Comparison of ENCODE assay signal across 8 cellular contexts in the genomic region with DNA sequence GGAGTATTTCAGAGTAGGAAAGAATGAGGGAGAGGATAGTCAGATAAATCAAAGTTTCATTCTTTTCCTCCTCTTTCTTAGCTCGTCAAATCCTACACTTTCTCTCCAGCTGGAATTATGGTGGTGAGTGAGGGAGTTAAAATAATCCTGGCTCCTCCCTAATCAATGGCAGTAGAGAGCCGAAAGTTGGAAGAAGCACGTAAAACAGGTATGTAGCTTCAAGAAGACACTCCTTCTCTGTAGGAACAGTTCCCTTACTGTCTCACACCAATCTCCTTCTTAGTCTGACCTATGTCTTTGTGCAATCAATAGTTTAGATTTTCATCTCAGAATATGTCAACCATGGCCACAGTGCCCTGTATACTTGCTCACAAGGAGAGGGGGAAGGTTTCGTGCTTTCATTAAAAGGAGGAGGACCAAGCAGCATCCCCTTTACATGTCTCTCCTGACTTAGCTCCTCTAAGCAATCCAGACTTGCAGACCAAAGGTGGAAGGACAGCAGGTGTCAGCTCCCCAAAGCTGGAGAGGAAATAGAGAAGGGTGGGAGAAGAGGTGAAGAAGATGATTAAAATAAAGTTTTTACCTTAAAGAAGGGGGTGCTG. TPM values are rescaled to one million over a fixed set of nuclear protein-coding genes. Genes with fewer than 3 reads are reported as not detected.
DNase-seq lines count a peak whose midpoint lies in the region; ATAC-seq and TF ChIP-seq lines count a peak whose summit lies in the region.

No MANE protein-coding gene starts in this region.

- peak overlapping the region; percentile 95 for H3K27ac Mint-ChIP-seq in stimulated activated naive CD8-positive, alpha-beta T cell treated with anti-CD3 and anti-CD28 coated beads, Interleukin-15, Interleukin-2, amounts not matched to agents 100 ng/mL and 50 ng/mL, for 24 hours

- no peak overlapping the region for H3K23ac ChIP-seq in mesendoderm (ENCODE audit: low read length)

- H3K4me1 Mint-ChIP-seq in stimulated activated naive CD8-positive, alpha-beta T cell treated with anti-CD3 and anti-CD28 coated beads, Interleukin-15, Interleukin-2, amounts not matched to agents 100 ng/mL and 50 ng/mL, for 24 hours (ENCODE audit: low read depth): peaks cover 84% of the 10 kb centered on the region

- H3K4me3 Mint-ChIP-seq in stimulated activated naive CD8-positive, alpha-beta T cell treated with anti-CD3 and anti-CD28 coated beads, Interleukin-15, Interleukin-2, amounts not matched to agents 100 ng/mL and 50 ng/mL, for 24 hours: peak overlapping the region; percentile 98

- H3K27ac ChIP-seq in body of pancreas (peak overlapping the region; percentile 7 to 94 (median 86)), mesendoderm (ENCODE audit: low read depth, low read length) (no peak overlapping the region), aorta (ENCODE audit: low read depth in 1 of 2, low read length in 2 of 2) (peak overlapping the region in 1 of 2 donors; percentile 29)

- ATAC-seq in stimulated activated naive CD8-positive, alpha-beta T cell treated with anti-CD3 and anti-CD28 coated beads, Interleukin-15, Interleukin-2, amounts not matched to agents 100 U/mL and 50 U/mL, for 24 hours: no peak
- ATAC-seq in body of pancreas: no peak
- ATAC-seq in aorta (ENCODE audit: low FRiP score): no peak
- no peak for ATAC-seq in HG03159 (IDR thresholded peaks at IDR 0.05; ENCODE audit: unreplicated experiment)

- no peak overlapping the region for H3K4ac ChIP-seq in mesendoderm (ENCODE audit: low read depth, low read length)

- H3K4me3 ChIP-seq in body of pancreas: peak overlapping the region; percentile 54 to 59
- no peak overlapping the region for H3K4me3 ChIP-seq in mesendoderm (ENCODE audit: low read length)
- H3K4me3 ChIP-seq in aorta (ENCODE audit: low read length in 2 of 2): peak overlapping the region; percentile 78 to 88

- intact Hi-C loops in body of pancreas (cut with DNase I): no loop called here
- intact Hi-C loops in aorta (cut with DNase I): loop anchor here in 1 of 2 donors (5.0 kb wide), 2 partner anchors 34 to 51 kb away; a partner anchor contains a TSS

- H3K4me2 ChIP-seq in mesendoderm (ENCODE audit: low read length): peak overlapping the region; percentile 68

- H3K9me3 ChIP-seq in body of pancreas (no peaks in the 10 kb centered on the region), aorta (ENCODE audit: control insufficient read depth, low read length) (no peaks in the 10 kb centered on the region)

- peak overlapping the region; percentile 87 for H3K56ac ChIP-seq in mesendoderm (ENCODE audit: low read length)

- H4K8ac ChIP-seq in mesendoderm (ENCODE audit: low read depth, low read length): no peak overlapping the region

- no peaks in the 10 kb centered on the region for H3K79me2 ChIP-seq in mesendoderm (ENCODE audit: control insufficient read depth, insufficient read depth, low read length)

- H3K79me1 ChIP-seq in mesendoderm (ENCODE audit: low read length): peaks cover 2% of the 10 kb centered on the region

- 3 to 4% methylated on average over 4 of the region's 4 CpGs for WGBS in body of pancreas, 2 donors
- WGBS in mesendoderm (ENCODE audit: extremely low coverage, insufficient coverage, low lambda C conversion rate): no CpG with 5 or more reads among the region's 4 CpGs
- WGBS in aorta, 2 donors: 1% methylated on average over 4 of the region's 4 CpGs

- H2BK120ac ChIP-seq in mesendoderm (ENCODE audit: low read depth, low read length): no peak overlapping the region

- H3K18ac ChIP-seq in mesendoderm (ENCODE audit: low read length): no peak overlapping the region

- H2BK5ac ChIP-seq in mesendoderm (ENCODE audit: low read length): no peak overlapping the region

- H3K36me3 ChIP-seq in body of pancreas (replicated peaks in 1 of 2; ENCODE audit: insufficient read depth in 1 of 2, low read depth in 2 of 2) (no peaks in the 10 kb centered on the region), mesendoderm (ENCODE audit: control insufficient read depth, insufficient read depth, low read length) (no peaks in the 10 kb centered on the region), aorta (ENCODE audit: control insufficient read depth in 1 of 2, insufficient read depth in 2 of 2, low read length in 1 of 2) (no peaks in the 10 kb centered on the region)

- peak overlapping the region; percentile 39 for H4K5ac ChIP-seq in mesendoderm (ENCODE audit: low read length)

- H3K4me1 ChIP-seq in body of pancreas (peaks cover 66% of the 10 kb centered on the region), mesendoderm (ENCODE audit: control insufficient read depth, low read depth, low read length) (peaks cover 7% of the 10 kb centered on the region), aorta (ENCODE audit: control insufficient read depth in 1 of 2, insufficient read depth in 2 of 2, low read length in 2 of 2) (peaks cover 0 to 2% of the 10 kb centered on the region in 2 donors)

- no peak for TF ChIP-seq CTCF in body of pancreas (IDR thresholded peaks at IDR 0.05)

- H2AK5ac ChIP-seq in mesendoderm (ENCODE audit: low read length): no peak overlapping the region

- H3K9ac ChIP-seq in mesendoderm (ENCODE audit: low read length): peak overlapping the region; percentile 69

- H3K27me3 Mint-ChIP-seq in stimulated activated naive CD8-positive, alpha-beta T cell treated with anti-CD3 and anti-CD28 coated beads, Interleukin-15, Interleukin-2, amounts not matched to agents 100 ng/mL and 50 ng/mL, for 24 hours: no peaks in the 10 kb centered on the region

- no peak overlapping the region for H2BK15ac ChIP-seq in mesendoderm (replicated peaks; ENCODE audit: low read depth)

- no peaks in the 10 kb centered on the region for H3K9me3 Mint-ChIP-seq in stimulated activated naive CD8-positive, alpha-beta T cell treated with anti-CD3 and anti-CD28 coated beads, Interleukin-15, Interleukin-2, amounts not matched to agents 100 ng/mL and 50 ng/mL, for 24 hours

- H3K27me3 ChIP-seq in body of pancreas (no peaks in the 10 kb centered on the region), mesendoderm (ENCODE audit: insufficient read depth, low read length, poor library complexity) (no peaks in the 10 kb centered on the region), aorta (ENCODE audit: control insufficient read depth in 1 of 2, insufficient read depth in 2 of 2, low read length in 1 of 2) (no peaks in the 10 kb centered on the region)

- H3K36me3 Mint-ChIP-seq in stimulated activated naive CD8-positive, alpha-beta T cell treated with anti-CD3 and anti-CD28 coated beads, Interleukin-15, Interleukin-2, amounts not matched to agents 100 ng/mL and 50 ng/mL, for 24 hours (ENCODE audit: low read depth): peaks cover 6% of the 10 kb centered on the region

- no peak for TF ChIP-seq POLR2A in body of pancreas (IDR thresholded peaks at IDR 0.05)

- DNase-seq in stimulated activated naive CD8-positive, alpha-beta T cell treated with anti-CD3 and anti-CD28 coated beads, Interleukin-15, Interleukin-2, amounts not matched to agents 100 U/mL and 50 U/mL, for 24 hours: no peak
- DNase-seq in body of pancreas: no peak
- DNase-seq in mesendoderm: no peak
- DNase-seq in aorta: no peak
- no peak for DNase-seq in GDM1 (lab: John Stamatoyannopoulos, UW)
- no peak for DNase-seq in activated effector memory CD4-positive, alpha-beta T cell treated with Interleukin-2 at 50 U/mL for 16 hours

RNA-seq across cellular contexts. Expression of a gene that starts 0.9 kb away (rescaled TPM):
- total RNA-seq in body of pancreas (10 to 100 TPM; 36.3 to 39.2 TPM), aorta (10 to 100 TPM; 20.1 to 26.0 TPM)
- polyA plus RNA-seq in mesendoderm (2013, experiment 1 of 2): 4.6 TPM
- 4.8 TPM for polyA plus RNA-seq in mesendoderm (2013, experiment 2 of 2)
- 10 to 100 TPM in 1 of 2 donors, 1 to 10 TPM in 1; 8.9 to 17.7 TPM for polyA plus RNA-seq in aorta

RNA-seq across cellular contexts. Expression of a gene that starts 2.4 kb away (rescaled TPM):
- total RNA-seq in body of pancreas: 10 to 100 TPM; 15.8 to 19.4 TPM
- polyA plus RNA-seq in mesendoderm (2013, experiment 1 of 2): 23.7 TPM
- 23.8 TPM for polyA plus RNA-seq in mesendoderm (2013, experiment 2 of 2)
- total RNA-seq in aorta: 10 to 100 TPM; 14.8 TPM
- 10 to 100 TPM; 10.5 to 16.8 TPM for polyA plus RNA-seq in aorta

RNA-seq across cellular contexts. Expression of a gene that starts 23.7 kb away (rescaled TPM):
- total RNA-seq in body of pancreas (10 to 100 TPM; 17.4 to 33.3 TPM), aorta (not detected)
- 1.8 TPM for polyA plus RNA-seq in mesendoderm (2013, experiment 1 of 2)
- polyA plus RNA-seq in mesendoderm (2013, experiment 2 of 2): 1.9 TPM
- under 1 TPM in 1 of 2 donors, not detected in 1; 0.15 TPM for polyA plus RNA-seq in aorta

RNA-seq across cellular contexts. Expression of a gene that starts 30.6 kb away (rescaled TPM):
- total RNA-seq in body of pancreas: under 1 TPM in 1 of 2 donors, not detected in 1; 0.26 TPM
- polyA plus RNA-seq in mesendoderm (2013, experiment 1 of 2): 2.2 TPM
- polyA plus RNA-seq in mesendoderm (2013, experiment 2 of 2): 2.0 TPM
- under 1 TPM; 0.29 to 0.54 TPM for total RNA-seq in aorta
- polyA plus RNA-seq in aorta: under 1 TPM in 1 of 2 donors, not detected in 1; 0.38 TPM

RNA-seq across cellular contexts. Expression of a gene that starts 31.2 kb away (rescaled TPM):
- total RNA-seq in body of pancreas (10 to 100 TPM; 70.9 to 84.8 TPM), aorta (100 to 1,000 TPM; 140 to 141 TPM)
- polyA plus RNA-seq in mesendoderm (2013, experiment 1 of 2): 226 TPM
- 224 TPM for polyA plus RNA-seq in mesendoderm (2013, experiment 2 of 2)
- polyA plus RNA-seq in aorta: 100 to 1,000 TPM; 106 to 133 TPM

Comparison
In these comparisons a context has a peak if more than half of its experiments do, and no peak if none do; other contexts are left out.
1. RNA of a gene that starts 23.7 kb away (total RNA-seq): 17.4 to 33.3 TPM in body of pancreas; not detected in aorta; every median in the first group is over 10 times any median in the second.